1 cellular context compared by ENCODE assay signal in genomic region chr14:95533391-95533821, GRCh38.
TF ChIP-seq lines count a peak whose summit lies in the region.

No MANE protein-coding gene starts in this region.

TF ChIP-seq in K562, 482 proteins besides CTCF, POLR2A, EP300 and RAD21 (continued from another document):
- TF ChIP-seq ZBTB43 (CRISPR knock-in tag; IDR thresholded peaks at IDR 0.05) (no peak), TCFL5 (CRISPR knock-in tag; conservative IDR thresholded peaks at IDR 0.05) (no peak), MXI1 (IDR thresholded peaks at IDR 0.05; ENCODE audit: low read depth, low read length) (peak; percentile 69), SUPT5H (IDR thresholded peaks at IDR 0.05) (0 out of 2 replicates have a peak, but pooled peaks have one; percentile 17), KDM1A (IDR thresholded peaks at IDR 0.05) (no peak), MAX (CRISPR knock-in tag; IDR thresholded peaks at IDR 0.05) (no peak)
TF ChIP-seq in K562: peak in this region for 20.
